ENCODE assay signal across 26 cellular contexts in the genomic region with DNA sequence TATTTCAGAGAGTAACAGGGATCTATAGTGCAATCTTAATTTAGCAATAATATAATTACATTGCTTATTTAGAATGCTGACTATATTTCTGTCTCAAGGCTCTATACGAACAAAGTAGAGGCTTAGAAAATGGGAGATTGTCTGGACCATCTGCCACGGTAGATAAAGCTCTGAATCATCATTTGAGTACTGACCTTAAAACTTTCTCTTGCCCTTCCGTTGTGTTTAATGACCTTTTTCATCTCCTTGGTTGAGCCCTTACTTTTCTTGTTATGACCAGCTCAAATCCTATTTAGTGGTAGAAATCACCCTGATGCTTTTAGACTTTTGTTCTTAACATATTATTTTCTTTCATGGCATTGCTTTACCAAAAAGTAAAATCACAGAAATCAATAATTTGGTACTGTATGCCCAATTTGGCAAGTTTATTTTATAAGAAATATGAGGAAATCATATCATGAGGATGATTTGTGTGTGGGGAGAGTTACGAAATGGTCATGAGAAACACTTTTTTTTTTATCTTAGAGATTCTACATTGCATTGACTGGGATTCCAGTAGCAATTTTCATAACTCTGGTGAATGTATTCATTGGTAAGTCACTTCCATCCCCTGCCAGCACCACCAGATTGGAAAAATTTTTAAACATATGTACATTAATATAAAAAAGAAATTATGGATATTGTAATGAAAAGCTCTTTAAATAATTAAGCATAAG. TPM values are rescaled to one million over a fixed set of nuclear protein-coding genes. Genes with fewer than 3 reads are reported as not detected.
DNase-seq lines count a peak whose midpoint lies in the region; ATAC-seq, FAIRE-seq and TF ChIP-seq lines count a peak whose summit lies in the region.
"Had no signal": no experiment of that assay in that cellular context is flagged by ENCODE, and none has a peak within 500 bp of the region (broad histone marks: within the 10 kb centered on the region; RNA-seq: fewer than 3 reads in every experiment).

No MANE protein-coding gene starts in this region.

- no peaks in the 10 kb centered on the region for H4K20me1 ChIP-seq in endothelial cell of umbilical vein (replicated peaks; ENCODE audit: control insufficient read depth, extremely low read depth, insufficient read depth, low read length)

- no peak for DNase-seq in activated T-cell treated with anti-CD3 and anti-CD28 coated beads, Interleukin-2, amount 50 U/mL, for 24 hours
- DNase-seq in activated T-cell treated with anti-CD3 and anti-CD28 coated beads, Interleukin-2, amount 50 U/mL, for 4 hours: no peak
- DNase-seq in endothelial cell of umbilical vein (ENCODE audit: low read depth, low spot score): peak; percentile 76
- DNase-seq in stimulated activated naive B cell treated with anti-CD40 and anti-IgM and Interleukin-4, amounts not matched to agents 10 μg/mL and 1 μg/mL and 100 μg/mL, for 72 hours: no peak
- DNase-seq in NAMALWA (ENCODE audit: low spot score): no peak
- DNase-seq in right cardiac atrium: no peak
- DNase-seq: activated CD4-positive, CD25-positive, alpha-beta regulatory T cell treated with anti-CD3 and anti-CD28 coated beads, Interleukin-2, amount 50 U/mL, for 72 hours; body of pancreas; C1 segment of cervical spinal cord; foreskin fibroblast; GDM1; GM23248; hypothalamus; MG63; NCI-H1930; NCI-H345; Peyer's patch; retina; stimulated activated CD8-positive, alpha-beta memory T cell treated with anti-CD3 and anti-CD28 coated beads, Interleukin-4, amount 100 ng/mL, for 48 hours had no signal

- CTCF ChIA-PET in endothelial cell of umbilical vein (lab: Charles Lee): interaction anchor here (0.5 to 5.3 kb wide), 3 partner anchors 34 to 292 kb away, joined by 3 to 23 read pairs (median 4); no protein-coding TSS in a partner anchor

- H3K79me2 ChIP-seq in endothelial cell of umbilical vein (ENCODE audit: control insufficient read depth, insufficient read depth, low read length): peaks cover 4% of the 10 kb centered on the region

- peak; percentile 35 for FAIRE-seq in endothelial cell of umbilical vein (lab: Jason Lieb, UNC)
- FAIRE-seq: colon, keratinocyte had no signal

- no peaks in the 10 kb centered on the region for H3K27me3 Mint-ChIP-seq in activated T-cell treated with anti-CD3 and anti-CD28 coated beads, Interleukin-2, amount 50 U/mL, for 24 hours
- H3K27me3 Mint-ChIP-seq in activated T-cell treated with anti-CD3 and anti-CD28 coated beads, Interleukin-2, amount 50 U/mL, for 4 hours (ENCODE audit: low read depth): no peaks in the 10 kb centered on the region
- no peaks in the 10 kb centered on the region for H3K27me3 Mint-ChIP-seq in stimulated activated naive B cell treated with anti-CD40 and anti-IgM and Interleukin-4, amounts not matched to agents 10 μg/mL and 1 μg/mL and 100 μg/mL, for 72 hours
- H3K27me3 Mint-ChIP-seq: activated naive CD8-positive, alpha-beta T cell had no signal

- H3K9ac ChIP-seq in endothelial cell of umbilical vein (replicated peaks; ENCODE audit: extremely low read depth, insufficient read depth, low read length): peak overlapping the region; percentile 11
- H3K9ac ChIP-seq: GM23248 had no signal

- no TSS peak for BruUV-seq in endothelial cell of umbilical vein (replicated peaks; lab: Mats Ljungman, UMichigan)

- no peaks in the 10 kb centered on the region for H3K9me1 ChIP-seq in endothelial cell of umbilical vein (replicated peaks; ENCODE audit: control insufficient read depth, extremely low read depth, insufficient read depth, low read length)

- no peak for TF ChIP-seq POLR2A in endothelial cell of umbilical vein (IDR thresholded peaks at IDR 0.05; ENCODE audit: low read depth, low read length)

- H3K4me1 Mint-ChIP-seq in activated T-cell treated with anti-CD3 and anti-CD28 coated beads, Interleukin-2, amount 50 U/mL, for 24 hours (ENCODE audit: low read depth): peaks cover 16% of the 10 kb centered on the region
- peaks cover 5% of the 10 kb centered on the region for H3K4me1 Mint-ChIP-seq in activated T-cell treated with anti-CD3 and anti-CD28 coated beads, Interleukin-2, amount 50 U/mL, for 4 hours (ENCODE audit: low read depth)
- peaks cover 12 to 19% of the 10 kb centered on the region in 2 donors for H3K4me1 Mint-ChIP-seq in stimulated activated naive B cell treated with anti-CD40 and anti-IgM and Interleukin-4, amounts not matched to agents 10 μg/mL and 1 μg/mL and 100 μg/mL, for 72 hours

- POLR2A ChIA-PET in endothelial cell of umbilical vein (lab: Charles Lee): no interaction called here

- no peaks in the 10 kb centered on the region for H3K9me3 ChIP-seq in endothelial cell of umbilical vein (replicated peaks; ENCODE audit: control insufficient read depth, insufficient read depth, low read length)
- H3K9me3 ChIP-seq in right cardiac atrium (ENCODE audit: control insufficient read depth, low read length): no peaks in the 10 kb centered on the region
- H3K9me3 ChIP-seq: body of pancreas, MG63, Peyer's patch had no signal

- H3K9me3 Mint-ChIP-seq in activated T-cell treated with anti-CD3 and anti-CD28 coated beads, Interleukin-2, amount 50 U/mL, for 24 hours: no peaks in the 10 kb centered on the region
- no peaks in the 10 kb centered on the region for H3K9me3 Mint-ChIP-seq in activated T-cell treated with anti-CD3 and anti-CD28 coated beads, Interleukin-2, amount 50 U/mL, for 4 hours
- no peaks in the 10 kb centered on the region for H3K9me3 Mint-ChIP-seq in stimulated activated naive B cell treated with anti-CD40 and anti-IgM and Interleukin-4, amounts not matched to agents 10 μg/mL and 1 μg/mL and 100 μg/mL, for 72 hours
- H3K9me3 Mint-ChIP-seq: T-helper 2 cell treated with Interferon-gamma antibody and Interleukin-4, amounts not matched to agents 5 μg/mL and 100 μg/mL, for 36 hours had no signal

- ATAC-seq in activated T-cell treated with anti-CD3 and anti-CD28 coated beads, Interleukin-2, amount 50 U/mL, for 4 hours: no peak
- ATAC-seq in SK-N-SH treated with all-trans-retinoic acid at 6 μM for 48 hours: no peak
- no peak for ATAC-seq in stimulated activated naive B cell treated with anti-CD40 and anti-IgM and Interleukin-4, amounts not matched to agents 10 μg/mL and 1 μg/mL and 100 μg/mL, for 72 hours (replicated peaks)
- ATAC-seq in GM21381 (IDR thresholded peaks at IDR 0.05; ENCODE audit: unreplicated experiment): no peak
- ATAC-seq in right cardiac atrium: no peak
- ATAC-seq: body of pancreas had no signal

- intact Hi-C loops in endothelial cell of umbilical vein (cut with micrococcal nuclease) (loop anchor here (2.0 kb wide), 1 partner anchor 37 kb away; a partner anchor contains a TSS), right cardiac atrium (cut with DNase I) (no loop called here)

- H3K4me3 Mint-ChIP-seq in activated T-cell treated with anti-CD3 and anti-CD28 coated beads, Interleukin-2, amount 50 U/mL, for 24 hours: no peak overlapping the region
- H3K4me3 Mint-ChIP-seq in activated T-cell treated with anti-CD3 and anti-CD28 coated beads, Interleukin-2, amount 50 U/mL, for 4 hours: no peak overlapping the region
- no peak overlapping the region for H3K4me3 Mint-ChIP-seq in stimulated activated naive B cell treated with anti-CD40 and anti-IgM and Interleukin-4, amounts not matched to agents 10 μg/mL and 1 μg/mL and 100 μg/mL, for 72 hours
- H3K4me3 Mint-ChIP-seq: activated naive CD8-positive, alpha-beta T cell; T-helper 2 cell treated with Interferon-gamma antibody and Interleukin-4, amounts not matched to agents 5 μg/mL and 100 μg/mL, for 36 hours had no signal

- H3K36me3 Mint-ChIP-seq in activated T-cell treated with anti-CD3 and anti-CD28 coated beads, Interleukin-2, amount 50 U/mL, for 24 hours (ENCODE audit: low read depth): peaks cover 72% of the 10 kb centered on the region
- H3K36me3 Mint-ChIP-seq in activated T-cell treated with anti-CD3 and anti-CD28 coated beads, Interleukin-2, amount 50 U/mL, for 4 hours (ENCODE audit: insufficient read depth): peaks cover 26% of the 10 kb centered on the region
- H3K36me3 Mint-ChIP-seq in stimulated activated naive B cell treated with anti-CD40 and anti-IgM and Interleukin-4, amounts not matched to agents 10 μg/mL and 1 μg/mL and 100 μg/mL, for 72 hours: peaks cover 23 to 38% of the 10 kb centered on the region in 2 donors

- H3K36me3 ChIP-seq in endothelial cell of umbilical vein (ENCODE audit: control insufficient read depth in 2 of 2, extremely low read depth in 1 of 2, insufficient read depth in 2 of 2, low read length in 2 of 2): peaks cover 0 to 3% of the 10 kb centered on the region in 2 experiments

- H3K4me3 ChIP-seq in endothelial cell of umbilical vein (replicated peaks in 1 of 3; ENCODE audit: insufficient read depth in 1 of 3, low read depth in 1 of 3, low read length in 3 of 3) (no peak overlapping the region), right cardiac atrium (ENCODE audit: low read length) (no peak overlapping the region)
- H3K4me3 ChIP-seq: body of pancreas, GM23248, lung, MG63, Peyer's patch had no signal

- dilution Hi-C loops in endothelial cell of umbilical vein (cut with MboI; ENCODE audit: extremely low pct_ligation_motif_present, low sequenced_read_pairs): no loop called here

- no peaks in the 10 kb centered on the region for H3K27me3 ChIP-seq in endothelial cell of umbilical vein (ENCODE audit: control insufficient read depth in 2 of 2, insufficient read depth in 2 of 2, low read length in 2 of 2)
- H3K27me3 ChIP-seq in right cardiac atrium (ENCODE audit: control insufficient read depth, insufficient read depth): no peaks in the 10 kb centered on the region
- H3K27me3 ChIP-seq: body of pancreas, MG63, Peyer's patch had no signal

- peak overlapping the region; percentile 89 for H3K27ac ChIP-seq in endothelial cell of umbilical vein (ENCODE audit: insufficient read depth, low read depth, low read length)
- H3K27ac ChIP-seq in right cardiac atrium (ENCODE audit: low read length): no peak overlapping the region
- H3K27ac ChIP-seq: body of pancreas, GM23248, Peyer's patch had no signal

- peaks cover 35% of the 10 kb centered on the region for H3K4me1 ChIP-seq in endothelial cell of umbilical vein (ENCODE audit: control insufficient read depth, extremely low read depth, insufficient read depth, low read length)
- no peaks in the 10 kb centered on the region for H3K4me1 ChIP-seq in right cardiac atrium (ENCODE audit: control insufficient read depth, insufficient read depth, low read length)
- H3K4me1 ChIP-seq: body of pancreas, Peyer's patch had no signal

- H2AFZ ChIP-seq in endothelial cell of umbilical vein (ENCODE audit: low read depth, low read length): no peak overlapping the region
- H2AFZ ChIP-seq: GM23248 had no signal

- TF ChIP-seq CTCF in endothelial cell of umbilical vein (IDR thresholded peaks at IDR 0.05; ENCODE audit: extremely low read depth in 1 of 2, insufficient read depth in 1 of 2, low read depth in 1 of 2, low read length in 2 of 2): no peak

- H3K27ac Mint-ChIP-seq in activated T-cell treated with anti-CD3 and anti-CD28 coated beads, Interleukin-2, amount 50 U/mL, for 24 hours: peak overlapping the region; percentile 47
- no peak overlapping the region for H3K27ac Mint-ChIP-seq in stimulated activated naive B cell treated with anti-CD40 and anti-IgM and Interleukin-4, amounts not matched to agents 10 μg/mL and 1 μg/mL and 100 μg/mL, for 72 hours
- H3K27ac Mint-ChIP-seq: activated naive CD8-positive, alpha-beta T cell; T-helper 2 cell treated with Interferon-gamma antibody and Interleukin-4, amounts not matched to agents 5 μg/mL and 100 μg/mL, for 36 hours had no signal

- peak overlapping the region; percentile 98 for H3K4me2 ChIP-seq in endothelial cell of umbilical vein (ENCODE audit: insufficient read depth, low read length)

- 64% methylated on average over 4 of the region's 4 CpGs for WGBS in right cardiac atrium

RNA-seq across cellular contexts. Expression of a gene that starts 11.0 kb away (rescaled TPM):
- 10 to 100 TPM; 76.3 to 77.9 (median 77.3) TPM for total RNA-seq in activated T-cell treated with anti-CD3 and anti-CD28 coated beads, Interleukin-2, amount 50 U/mL, for 4 hours
- total RNA-seq in endothelial cell of umbilical vein (68.3 and 74.9 TPM in 2 replicates), right cardiac atrium (100 to 1,000 TPM; 224 to 284 (median 270) TPM)
- polyA plus RNA-seq in endothelial cell of umbilical vein (17.2 and 48.2 TPM in 2 replicates), right cardiac atrium (262 TPM)
- 35.9 and 38.9 TPM in 2 replicates for polyA plus RNA-seq in endothelial cell of umbilical vein (2011; cell fraction: cytosol; rRNA removed)
- polyA plus RNA-seq in endothelial cell of umbilical vein (2011; cell fraction: nucleus; rRNA removed): 26.9 and 38.7 TPM in 2 replicates
- polyA plus RNA-seq in endothelial cell of umbilical vein (2012): 71.0 and 76.6 TPM in 2 replicates
- 11.2 and 18.5 TPM in 2 replicates for polyA minus RNA-seq in endothelial cell of umbilical vein
- 37.4 TPM for polyA minus RNA-seq in endothelial cell of umbilical vein (2011; cell fraction: cytosol; rRNA and poly(A)+ RNA removed)
- polyA minus RNA-seq in endothelial cell of umbilical vein (2011; cell fraction: nucleus; rRNA and poly(A)+ RNA removed): 6.3 and 13.2 TPM in 2 replicates

RNA-seq across cellular contexts. Expression of a gene that starts 11.2 kb away (rescaled TPM):
- total RNA-seq in activated T-cell treated with anti-CD3 and anti-CD28 coated beads, Interleukin-2, amount 50 U/mL, for 4 hours: 10 to 100 TPM; 77.2 to 86.9 (median 82.6) TPM
- total RNA-seq in endothelial cell of umbilical vein (47.0 and 51.2 TPM in 2 replicates), right cardiac atrium (10 to 100 TPM; 33.0 to 48.2 (median 38.3) TPM)
- polyA plus RNA-seq in endothelial cell of umbilical vein (13.8 and 20.3 TPM in 2 replicates), right cardiac atrium (76.3 TPM)
- polyA plus RNA-seq in endothelial cell of umbilical vein (2011; cell fraction: cytosol; rRNA removed): 43.7 and 47.8 TPM in 2 replicates
- 24.3 and 29.2 TPM in 2 replicates for polyA plus RNA-seq in endothelial cell of umbilical vein (2011; cell fraction: nucleus; rRNA removed)
- polyA plus RNA-seq in endothelial cell of umbilical vein (2012): 45.1 and 66.1 TPM in 2 replicates
- polyA minus RNA-seq in endothelial cell of umbilical vein: 10.5 and 12.4 TPM in 2 replicates
- polyA minus RNA-seq in endothelial cell of umbilical vein (2011; cell fraction: cytosol; rRNA and poly(A)+ RNA removed): 15.6 TPM
- polyA minus RNA-seq in endothelial cell of umbilical vein (2011; cell fraction: nucleus; rRNA and poly(A)+ RNA removed): 6.1 and 8.1 TPM in 2 replicates

RNA-seq across cellular contexts. Expression of a gene that starts 37.2 kb away (rescaled TPM):
- total RNA-seq in activated T-cell treated with anti-CD3 and anti-CD28 coated beads, Interleukin-2, amount 50 U/mL, for 4 hours: 1 to 10 TPM; 6.6 to 9.7 (median 9.1) TPM
- total RNA-seq in endothelial cell of umbilical vein (21.1 and 24.0 TPM in 2 replicates), right cardiac atrium (100 to 1,000 TPM in 1 of 4 donors, 10 to 100 TPM in 3; 59.5 to 101 (median 74.9) TPM)
- polyA plus RNA-seq in endothelial cell of umbilical vein (4.0 and 5.8 TPM in 2 replicates), right cardiac atrium (20.0 TPM)
- polyA plus RNA-seq in endothelial cell of umbilical vein (2011; cell fraction: cytosol; rRNA removed): 9.5 and 9.6 TPM in 2 replicates
- 12.1 and 16.4 TPM in 2 replicates for polyA plus RNA-seq in endothelial cell of umbilical vein (2011; cell fraction: nucleus; rRNA removed)
- 9.7 and 11.1 TPM in 2 replicates for polyA plus RNA-seq in endothelial cell of umbilical vein (2012)
- polyA minus RNA-seq in endothelial cell of umbilical vein: 17.2 and 18.2 TPM in 2 replicates
- 34.0 TPM for polyA minus RNA-seq in endothelial cell of umbilical vein (2011; cell fraction: cytosol; rRNA and poly(A)+ RNA removed)
- 21.1 and 27.3 TPM in 2 replicates for polyA minus RNA-seq in endothelial cell of umbilical vein (2011; cell fraction: nucleus; rRNA and poly(A)+ RNA removed)

RNA-seq across cellular contexts. Expression of a gene that starts 52.9 kb away (rescaled TPM):
- 10 to 100 TPM; 86.7 to 96.8 (median 92.3) TPM for total RNA-seq in activated T-cell treated with anti-CD3 and anti-CD28 coated beads, Interleukin-2, amount 50 U/mL, for 4 hours
- total RNA-seq in endothelial cell of umbilical vein: 63.1 and 68.3 TPM in 2 replicates
- 55.1 and 96.2 TPM in 2 replicates for polyA plus RNA-seq in endothelial cell of umbilical vein
- 62.0 and 82.6 TPM in 2 replicates for polyA plus RNA-seq in endothelial cell of umbilical vein (2011; cell fraction: cytosol; rRNA removed)
- polyA plus RNA-seq in endothelial cell of umbilical vein (2011; cell fraction: nucleus; rRNA removed): 65.4 and 105 TPM in 2 replicates
- 56.9 and 72.9 TPM in 2 replicates for polyA plus RNA-seq in endothelial cell of umbilical vein (2012)
- polyA minus RNA-seq in endothelial cell of umbilical vein: 49.1 and 51.6 TPM in 2 replicates
- polyA minus RNA-seq in endothelial cell of umbilical vein (2011; cell fraction: cytosol; rRNA and poly(A)+ RNA removed): 57.5 TPM
- 22.0 and 39.5 TPM in 2 replicates for polyA minus RNA-seq in endothelial cell of umbilical vein (2011; cell fraction: nucleus; rRNA and poly(A)+ RNA removed)
- total RNA-seq in right cardiac atrium: 10 to 100 TPM; 16.1 to 25.0 (median 19.7) TPM
- 24.1 TPM for polyA plus RNA-seq in right cardiac atrium
